ENCODE assay signal across 22 cellular contexts in genomic region chr17:42047343-42047742, GRCh38. TPM values are rescaled to one million over a fixed set of nuclear protein-coding genes. Genes with fewer than 3 reads are reported as not detected.
DNase-seq lines count a peak whose midpoint lies in the region; ATAC-seq, FAIRE-seq and TF ChIP-seq lines count a peak whose summit lies in the region.
"Had no signal": no experiment of that assay in that cellular context is flagged by ENCODE, and none has a peak within 500 bp of the region (broad histone marks: within the 10 kb centered on the region; RNA-seq: fewer than 3 reads in every experiment).

No MANE protein-coding gene starts in this region.

- H3K9me1 ChIP-seq in K562 (ENCODE audit: control insufficient read depth, insufficient read depth, low read length), result no peaks in the 10 kb centered on the region

- H3K9me3 ChIP-seq in HepG2 (ENCODE audit: low read length) (no peaks in the 10 kb centered on the region), right lobe of liver (no peaks in the 10 kb centered on the region), K562 (replicated peaks; ENCODE audit: control insufficient read depth, insufficient read depth, low read depth, low read length) (no peaks in the 10 kb centered on the region)
- H3K9me3 ChIP-seq: A549; BLaER1 treated with 17β-estradiol and CSF1 and Interleukin-3, amounts not matched to agents 10 nM and 100 nM; Caco-2 had no signal

- in situ Hi-C loops in HepG2 (cut with HindIII; ENCODE audit: extremely low pct_ligation_motif_present, low pct_unique_long_range_greater_than_20kb) (no loop called here), K562 (cut with MboI) (no loop called here)

- TF ChIP-seq POLR2A in HepG2 (IDR thresholded peaks at IDR 0.05; ENCODE audit: insufficient read depth in 1 of 2, low read depth in 2 of 2, low read length in 2 of 2) (no peak), right lobe of liver (IDR thresholded peaks at IDR 0.05) (no peak), K562 (conservative IDR thresholded peaks at IDR 0.05) (no peak)

- H3K36me3 ChIP-seq in HepG2 (replicated peaks in 1 of 2; ENCODE audit: control insufficient read depth in 1 of 2, insufficient read depth in 2 of 2, low read length in 2 of 2), result no peaks in the 10 kb centered on the region
- H3K36me3 ChIP-seq in right lobe of liver, result no peaks in the 10 kb centered on the region
- H3K36me3 ChIP-seq in K562 (ENCODE audit: control insufficient read depth, insufficient read depth, low read length), result no peaks in the 10 kb centered on the region
- H3K36me3 ChIP-seq: BLaER1 treated with 17β-estradiol and CSF1 and Interleukin-3, amounts not matched to agents 10 nM and 100 nM had no signal

- no peak overlapping the region for H2AFZ ChIP-seq in HepG2 (ENCODE audit: low read length)
- H2AFZ ChIP-seq in K562 (ENCODE audit: low read depth, low read length), result no peak overlapping the region

- TF ChIP-seq EP300 in HepG2 (IDR thresholded peaks at IDR 0.05; ENCODE audit: low read depth in 2 of 2, low read length in 2 of 2), result no peak
- TF ChIP-seq EP300 in HepG2 (CRISPR knock-in tag; IDR thresholded peaks at IDR 0.05; ENCODE audit: borderline replicate concordance), result no peak
- no peak for TF ChIP-seq EP300 in K562 (IDR thresholded peaks at IDR 0.05; ENCODE audit: low read length)

- TF ChIP-seq RAD21 in HepG2 (CRISPR knock-in tag; IDR thresholded peaks at IDR 0.05), result no peak
- TF ChIP-seq RAD21 in K562 (CRISPR knock-in tag; conservative IDR thresholded peaks at IDR 0.05 in 1 of 2, IDR thresholded peaks at IDR 0.05 in 1 of 2), result no peak

- CTCF ChIA-PET in HepG2 (lab: Yijun Ruan, JAX; ENCODE audit: low intra/inter-chr PET ratio, low total read pairs) (no interaction called here), K562 (lab: Yijun Ruan, JAX; ENCODE audit: low intra/inter-chr PET ratio) (interaction anchor here (0.9 kb wide), 1 partner anchor 19 kb away, joined by 3 read pairs; no protein-coding TSS in a partner anchor)

- 85% methylated on average over 12 of the region's 12 CpGs for WGBS in HepG2 (ENCODE audit: low lambda C conversion rate)
- WGBS in right lobe of liver (ENCODE audit: insufficient coverage, low coverage, low lambda C conversion rate, missing lambda C conversion rate), result 80% methylated on average over 6 of the region's 12 CpGs
- 28% methylated on average over 11 of the region's 12 CpGs for WGBS in K562 (ENCODE audit: insufficient coverage, low coverage, missing lambda C conversion rate)

- FAIRE-seq in HepG2 (lab: Jason Lieb, UNC) (no peak), K562 (lab: Jason Lieb, UNC) (no peak)
- FAIRE-seq: A549, D721Med, G401.6, GM12878, GM12892, GM18507 had no signal

- H3K27me3 ChIP-seq in HepG2 (ENCODE audit: control insufficient read depth in 1 of 2, insufficient read depth in 2 of 2, low read length in 2 of 2) (no peaks in the 10 kb centered on the region), right lobe of liver (no peaks in the 10 kb centered on the region), K562 (ENCODE audit: control insufficient read depth in 2 of 2, insufficient read depth in 2 of 2, low read length in 2 of 2) (peaks cover 0 to 17% of the 10 kb centered on the region in 2 experiments; a peak in 3 of 5 replicates)

- DNase-seq in HepG2 (ENCODE audit: low spot score), result no peak
- no peak for DNase-seq in right lobe of liver
- no peak for DNase-seq in K562 (ENCODE audit: extremely low read depth in 1 of 4, low spot score in 3 of 4)
- DNase-seq: AML-193; Caco-2; Calu3; CD4-positive, alpha-beta T cell; CD8-positive, alpha-beta T cell; DMS79 treated with DMSO at 0.1 percent for 48 hours; GF-D8 had no signal

- H3K4me3 ChIP-seq in HepG2 (replicated peaks in 1 of 3; ENCODE audit: insufficient read depth in 1 of 3, low read depth in 2 of 3, low read length in 3 of 3) (no peak overlapping the region), right lobe of liver (no peak overlapping the region), K562 (no peak overlapping the region)
- H3K4me3 ChIP-seq: A549; BLaER1 treated with 17β-estradiol and CSF1 and Interleukin-3, amounts not matched to agents 10 nM and 100 nM; GM12878 had no signal

- H3K79me2 ChIP-seq in HepG2 (ENCODE audit: insufficient read depth, low read length), result no peaks in the 10 kb centered on the region
- H3K79me2 ChIP-seq in K562 (ENCODE audit: control insufficient read depth, insufficient read depth, low read length), result no peaks in the 10 kb centered on the region

- peaks cover 31% of the 10 kb centered on the region for H3K4me1 ChIP-seq in HepG2 (ENCODE audit: insufficient read depth, low read length)
- H3K4me1 ChIP-seq in right lobe of liver, result peaks cover 0 to 3% (median 0%) of the 10 kb centered on the region in 4 donors
- H3K4me1 ChIP-seq in K562 (replicated peaks in 1 of 2; ENCODE audit: control insufficient read depth in 2 of 2, insufficient read depth in 2 of 2, low read length in 2 of 2), result peaks cover 3 to 18% of the 10 kb centered on the region in 2 experiments; a peak in 3 of 5 replicates

- TF ChIP-seq CTCF in HepG2 (CRISPR knock-in tag; IDR thresholded peaks at IDR 0.05) (no peak), right lobe of liver (IDR thresholded peaks at IDR 0.05) (no peak), K562 (IDR thresholded peaks at IDR 0.05 in 2 of 3, conservative IDR thresholded peaks at IDR 0.05 in 1 of 3; ENCODE audit: insufficient read depth in 2 of 3, low read depth in 1 of 3, low read length in 3 of 3) (no peak)

- POLR2A ChIA-PET in HepG2 (lab: Yijun Ruan, JAX) (no interaction called here), K562 (lab: Yijun Ruan, JAX) (interaction anchor here (0.7 to 2.6 kb wide), 2 partner anchors 30 to 125 kb away, joined by 3 to 9 read pairs; partner anchors contain the start of gene DNAJC7)

- BruUV-seq in HepG2 (replicated peaks; lab: Mats Ljungman, UMichigan), result no TSS peak
- BruUV-seq in K562 (replicated peaks; lab: Mats Ljungman, UMichigan), result no TSS peak

- H3K27ac ChIP-seq in HepG2 (ENCODE audit: extremely low read length, insufficient read depth, low read length), result no peak overlapping the region
- H3K27ac ChIP-seq in right lobe of liver, result no peak overlapping the region
- no peak overlapping the region for H3K27ac ChIP-seq in K562 (ENCODE audit: extremely low read depth, low read depth, low read length)
- H3K27ac ChIP-seq: 22Rv1; A549; BLaER1 treated with 17β-estradiol and CSF1 and Interleukin-3, amounts not matched to agents 10 nM and 100 nM; C4-2B had no signal

- no peak overlapping the region for H3K9ac ChIP-seq in HepG2 (ENCODE audit: insufficient read depth, low read depth, low read length)
- H3K9ac ChIP-seq in K562 (ENCODE audit: insufficient read depth in 1 of 2, low read depth in 2 of 2, low read length in 2 of 2), result no peak overlapping the region
- H3K9ac ChIP-seq: BLaER1 treated with 17β-estradiol and CSF1 and Interleukin-3, amounts not matched to agents 10 nM and 100 nM had no signal

- H4K20me1 ChIP-seq in HepG2 (ENCODE audit: insufficient read depth, low read length), result no peaks in the 10 kb centered on the region
- H4K20me1 ChIP-seq in K562 (replicated peaks; ENCODE audit: control insufficient read depth, insufficient read depth, low read length), result no peaks in the 10 kb centered on the region
- H4K20me1 ChIP-seq: BLaER1 treated with 17β-estradiol and CSF1 and Interleukin-3, amounts not matched to agents 10 nM and 100 nM had no signal

- no peak overlapping the region for H3K4me2 ChIP-seq in HepG2 (ENCODE audit: low read depth, low read length)
- no peak overlapping the region for H3K4me2 ChIP-seq in K562 (ENCODE audit: insufficient read depth, low read length)
- H3K4me2 ChIP-seq: A549; BLaER1 treated with 17β-estradiol and CSF1 and Interleukin-3, amounts not matched to agents 10 nM and 100 nM had no signal

- ATAC-seq in HepG2 (no peak), right lobe of liver (no peak), K562 (no peak), HG02763 (IDR thresholded peaks at IDR 0.05; ENCODE audit: unreplicated experiment) (no peak)
- ATAC-seq: A549; CD8-positive, alpha-beta T cell; GM12878 had no signal

- intact Hi-C loops in HepG2 (cut with micrococcal nuclease; ENCODE audit: unreplicated experiment) (no loop called here), right lobe of liver (cut with DNase I) (no loop called here), K562 (cut with micrococcal nuclease) (no loop called here)

RNA-seq across cellular contexts. Expression of gene C17orf113, which starts 3.1 kb away (rescaled TPM):
- 0.83 and 1.1 TPM in 2 replicates for total RNA-seq in HepG2 (2016; rRNA removed; fragmentation: Illumina TruSeq; extraction: Trizol)
- 0.09 and 0.10 TPM in 2 replicates for total RNA-seq in HepG2 (2016; cell fraction: cytosol; rRNA removed; fragmentation: Illumina TruSeq; extraction: Trizol; ENCODE audit: low read depth)
- total RNA-seq in HepG2 (2016; cell fraction: insoluble cytoplasmic fraction; rRNA removed; fragmentation: Illumina TruSeq; extraction: Trizol), result 0.67 and 0.91 TPM in 2 replicates
- total RNA-seq in HepG2 (2016; cell fraction: membrane; rRNA removed; fragmentation: Illumina TruSeq; extraction: Trizol), result 0.28 and 0.34 TPM in 2 replicates
- total RNA-seq in HepG2 (2016; cell fraction: nucleus; rRNA removed; fragmentation: Illumina TruSeq; extraction: Trizol), result 0.81 TPM in 2 replicates
- polyA plus RNA-seq in HepG2 (2011; rRNA removed), result 0.87 and 1.4 TPM in 2 replicates
- 0.77 and 0.94 TPM in 2 replicates for polyA plus RNA-seq in HepG2 (2011; cell fraction: cytosol; rRNA removed)
- 1.7 and 2.6 TPM in 2 replicates for polyA plus RNA-seq in HepG2 (2011; cell fraction: nucleus; rRNA removed)
- polyA plus RNA-seq in HepG2 (2012), result 0.81 and 0.91 TPM in 2 replicates
- 0.05 TPM in 1 of 2 replicates, not detected in the other for polyA plus RNA-seq in HepG2 (2016; cell fraction: cytosol; fragmentation: Illumina TruSeq; extraction: Trizol; ENCODE audit: low read depth)
- 0.34 and 0.68 TPM in 2 replicates for polyA plus RNA-seq in HepG2 (2016; cell fraction: insoluble cytoplasmic fraction; fragmentation: Illumina TruSeq; extraction: Trizol; ENCODE audit: low read depth)
- 0.08 and 0.13 TPM in 2 replicates for polyA plus RNA-seq in HepG2 (2016; cell fraction: membrane; fragmentation: Illumina TruSeq; extraction: Trizol; ENCODE audit: low read depth)
- polyA plus RNA-seq in HepG2 (2016; cell fraction: nucleus; fragmentation: Illumina TruSeq; extraction: Trizol; ENCODE audit: insufficient read depth, low read depth), result 1.6 and 1.7 TPM in 2 replicates
- 0.56 and 2.3 TPM in 2 replicates for polyA minus RNA-seq in HepG2 (2011; rRNA and poly(A)+ RNA removed; ENCODE audit: low replicate concordance)
- polyA minus RNA-seq in HepG2 (2011; cell fraction: cytosol; rRNA and poly(A)+ RNA removed), result 0.79 and 0.89 TPM in 2 replicates
- polyA minus RNA-seq in HepG2 (2011; cell fraction: nucleus; rRNA and poly(A)+ RNA removed), result 0.77 and 1.1 TPM in 2 replicates
- total RNA-seq in right lobe of liver, result under 1 TPM; 0.06 to 0.42 (median 0.12) TPM
- 0.88 and 2.5 TPM in 2 replicates for total RNA-seq in K562 (2011; cell fraction: chromatin; rRNA removed; ENCODE audit: low replicate concordance)
- total RNA-seq in K562 (2011; cell fraction: nucleolus; rRNA removed), result 1.8 and 2.0 TPM in 2 replicates
- 0.95 and 1.2 TPM in 2 replicates for total RNA-seq in K562 (2011; cell fraction: nucleoplasm; rRNA removed)
- total RNA-seq in K562 (2014; rRNA removed), result 0.78 and 0.86 TPM in 2 replicates
- total RNA-seq in K562 (2014; rRNA removed; fragmentation: Illumina TruSeq; extraction: Trizol), result 0.22 and 0.29 TPM in 2 replicates
- total RNA-seq in K562 (2015; rRNA removed; fragmentation: Illumina TruSeq; extraction: Trizol), result 0.29 and 0.34 TPM in 2 replicates
- 1.1 and 1.2 TPM in 2 replicates for total RNA-seq in K562 (2021)
- 0.49 and 0.55 TPM in 2 replicates for polyA plus RNA-seq in K562 (2011; rRNA removed)
- polyA plus RNA-seq in K562 (2011; cell fraction: cytosol; rRNA removed), result 0.56 and 0.91 TPM in 2 replicates
- polyA plus RNA-seq in K562 (2011; cell fraction: nucleus; rRNA removed), result 0.65 and 1.1 TPM in 2 replicates
- polyA plus RNA-seq in K562 (2012), result 0.86 and 1.8 TPM in 2 replicates
- 0.31 and 0.61 TPM in 2 replicates for polyA plus RNA-seq in K562 (2014; fragmentation: Illumina TruSeq; extraction: Trizol)
- polyA plus RNA-seq in K562 (2014; fragmentation: Nextera tagmentation; extraction: Ambion mirVana), result under 1 TPM; 0.10 to 0.17 TPM
- polyA plus RNA-seq in K562 (2014; rRNA removed), result 0.38 and 0.71 TPM in 2 replicates
- polyA minus RNA-seq in K562 (2011; rRNA and poly(A)+ RNA removed), result 0.09 and 0.35 TPM in 2 replicates
- 0.64 and 0.67 TPM in 2 replicates for polyA minus RNA-seq in K562 (2011; cell fraction: cytosol; rRNA and poly(A)+ RNA removed)
- polyA minus RNA-seq in K562 (2011; cell fraction: nucleus; rRNA and poly(A)+ RNA removed), result 0.22 and 0.27 TPM in 2 replicates
- total RNA-seq: A172 had no signal

RNA-seq across cellular contexts. Expression of gene NKIRAS2, which starts 27.5 kb away (rescaled TPM):
- total RNA-seq in HepG2 (2016; rRNA removed; fragmentation: Illumina TruSeq; extraction: Trizol) (26.8 and 27.9 TPM in 2 replicates), right lobe of liver (10 to 100 TPM; 11.1 to 27.0 (median 12.3) TPM), K562 (2014; rRNA removed) (64.6 and 66.9 TPM in 2 replicates), K562 (2014; rRNA removed; fragmentation: Illumina TruSeq; extraction: Trizol) (17.9 and 18.7 TPM in 2 replicates), K562 (2015; rRNA removed; fragmentation: Illumina TruSeq; extraction: Trizol) (22.1 and 23.1 TPM in 2 replicates), K562 (2021) (37.8 and 45.5 TPM in 2 replicates)
- 17.3 and 18.4 TPM in 2 replicates for total RNA-seq in HepG2 (2016; cell fraction: cytosol; rRNA removed; fragmentation: Illumina TruSeq; extraction: Trizol; ENCODE audit: low read depth)
- total RNA-seq in HepG2 (2016; cell fraction: insoluble cytoplasmic fraction; rRNA removed; fragmentation: Illumina TruSeq; extraction: Trizol), result 21.1 and 25.4 TPM in 2 replicates
- total RNA-seq in HepG2 (2016; cell fraction: membrane; rRNA removed; fragmentation: Illumina TruSeq; extraction: Trizol), result 36.4 and 39.9 TPM in 2 replicates
- total RNA-seq in HepG2 (2016; cell fraction: nucleus; rRNA removed; fragmentation: Illumina TruSeq; extraction: Trizol), result 13.2 and 14.4 TPM in 2 replicates
- polyA plus RNA-seq in HepG2 (2011; rRNA removed) (42.0 and 48.5 TPM in 2 replicates), K562 (2011; rRNA removed) (29.8 and 36.2 TPM in 2 replicates), K562 (2014; fragmentation: Illumina TruSeq; extraction: Trizol) (60.7 and 65.5 TPM in 2 replicates), K562 (2014; fragmentation: Nextera tagmentation; extraction: Ambion mirVana) (10 to 100 TPM; 10.1 to 14.6 TPM), K562 (2014; rRNA removed) (58.7 and 68.6 TPM in 2 replicates)
- polyA plus RNA-seq in HepG2 (2011; cell fraction: cytosol; rRNA removed), result 38.1 and 38.8 TPM in 2 replicates
- 36.5 and 41.2 TPM in 2 replicates for polyA plus RNA-seq in HepG2 (2011; cell fraction: nucleus; rRNA removed)
- 23.6 and 24.0 TPM in 2 replicates for polyA plus RNA-seq in HepG2 (2012)
- polyA plus RNA-seq in HepG2 (2016; cell fraction: cytosol; fragmentation: Illumina TruSeq; extraction: Trizol; ENCODE audit: low read depth), result 15.6 and 18.2 TPM in 2 replicates
- 26.9 and 33.5 TPM in 2 replicates for polyA plus RNA-seq in HepG2 (2016; cell fraction: insoluble cytoplasmic fraction; fragmentation: Illumina TruSeq; extraction: Trizol; ENCODE audit: low read depth)
- 35.0 and 37.3 TPM in 2 replicates for polyA plus RNA-seq in HepG2 (2016; cell fraction: membrane; fragmentation: Illumina TruSeq; extraction: Trizol; ENCODE audit: low read depth)
- 29.9 and 31.9 TPM in 2 replicates for polyA plus RNA-seq in HepG2 (2016; cell fraction: nucleus; fragmentation: Illumina TruSeq; extraction: Trizol; ENCODE audit: insufficient read depth, low read depth)
- 47.3 TPM in 2 replicates for polyA minus RNA-seq in HepG2 (2011; rRNA and poly(A)+ RNA removed; ENCODE audit: low replicate concordance)
- polyA minus RNA-seq in HepG2 (2011; cell fraction: cytosol; rRNA and poly(A)+ RNA removed), result 15.6 and 18.5 TPM in 2 replicates
- 15.3 and 17.8 TPM in 2 replicates for polyA minus RNA-seq in HepG2 (2011; cell fraction: nucleus; rRNA and poly(A)+ RNA removed)
- 17.2 and 40.4 TPM in 2 replicates for total RNA-seq in K562 (2011; cell fraction: chromatin; rRNA removed; ENCODE audit: low replicate concordance)
- 28.6 and 34.4 TPM in 2 replicates for total RNA-seq in K562 (2011; cell fraction: nucleolus; rRNA removed)
- 33.1 and 41.8 TPM in 2 replicates for total RNA-seq in K562 (2011; cell fraction: nucleoplasm; rRNA removed)
- 39.9 and 51.1 TPM in 2 replicates for polyA plus RNA-seq in K562 (2011; cell fraction: cytosol; rRNA removed)
- polyA plus RNA-seq in K562 (2011; cell fraction: nucleus; rRNA removed), result 23.3 and 30.8 TPM in 2 replicates
- polyA plus RNA-seq in K562 (2012), result 35.4 and 103 TPM in 2 replicates
- 18.3 and 23.9 TPM in 2 replicates for polyA minus RNA-seq in K562 (2011; rRNA and poly(A)+ RNA removed)
- polyA minus RNA-seq in K562 (2011; cell fraction: cytosol; rRNA and poly(A)+ RNA removed), result 18.9 and 19.3 TPM in 2 replicates
- 10.6 and 14.3 TPM in 2 replicates for polyA minus RNA-seq in K562 (2011; cell fraction: nucleus; rRNA and poly(A)+ RNA removed)

RNA-seq across cellular contexts. Expression of gene DNAJC7, which starts 30.1 kb away (rescaled TPM):
- total RNA-seq in HepG2 (2016; rRNA removed; fragmentation: Illumina TruSeq; extraction: Trizol) (132 and 179 TPM in 2 replicates), right lobe of liver (10 to 100 TPM; 32.7 to 40.3 (median 35.2) TPM), K562 (2014; rRNA removed) (145 and 157 TPM in 2 replicates), K562 (2014; rRNA removed; fragmentation: Illumina TruSeq; extraction: Trizol) (262 and 288 TPM in 2 replicates), K562 (2015; rRNA removed; fragmentation: Illumina TruSeq; extraction: Trizol) (191 and 206 TPM in 2 replicates), K562 (2021) (149 and 153 TPM in 2 replicates)
- total RNA-seq in HepG2 (2016; cell fraction: cytosol; rRNA removed; fragmentation: Illumina TruSeq; extraction: Trizol; ENCODE audit: low read depth), result 46.7 and 51.0 TPM in 2 replicates
- total RNA-seq in HepG2 (2016; cell fraction: insoluble cytoplasmic fraction; rRNA removed; fragmentation: Illumina TruSeq; extraction: Trizol), result 140 and 190 TPM in 2 replicates
- 65.8 and 75.9 TPM in 2 replicates for total RNA-seq in HepG2 (2016; cell fraction: membrane; rRNA removed; fragmentation: Illumina TruSeq; extraction: Trizol)
- total RNA-seq in HepG2 (2016; cell fraction: nucleus; rRNA removed; fragmentation: Illumina TruSeq; extraction: Trizol), result 79.3 and 85.4 TPM in 2 replicates
- polyA plus RNA-seq in HepG2 (2011; rRNA removed) (47.7 and 54.7 TPM in 2 replicates), K562 (2011; rRNA removed) (75.6 and 120 TPM in 2 replicates), K562 (2014; fragmentation: Illumina TruSeq; extraction: Trizol) (206 and 239 TPM in 2 replicates), K562 (2014; fragmentation: Nextera tagmentation; extraction: Ambion mirVana) (10 to 100 TPM; 85.8 to 94.3 TPM), K562 (2014; rRNA removed) (148 and 173 TPM in 2 replicates)
- 23.0 and 30.1 TPM in 2 replicates for polyA plus RNA-seq in HepG2 (2011; cell fraction: cytosol; rRNA removed)
- polyA plus RNA-seq in HepG2 (2011; cell fraction: nucleus; rRNA removed), result 24.7 and 29.9 TPM in 2 replicates
- 75.2 and 76.1 TPM in 2 replicates for polyA plus RNA-seq in HepG2 (2012)
- 45.0 and 48.2 TPM in 2 replicates for polyA plus RNA-seq in HepG2 (2016; cell fraction: cytosol; fragmentation: Illumina TruSeq; extraction: Trizol; ENCODE audit: low read depth)
- 221 and 228 TPM in 2 replicates for polyA plus RNA-seq in HepG2 (2016; cell fraction: insoluble cytoplasmic fraction; fragmentation: Illumina TruSeq; extraction: Trizol; ENCODE audit: low read depth)
- 64.6 and 70.7 TPM in 2 replicates for polyA plus RNA-seq in HepG2 (2016; cell fraction: membrane; fragmentation: Illumina TruSeq; extraction: Trizol; ENCODE audit: low read depth)
- 97.9 and 98.9 TPM in 2 replicates for polyA plus RNA-seq in HepG2 (2016; cell fraction: nucleus; fragmentation: Illumina TruSeq; extraction: Trizol; ENCODE audit: insufficient read depth, low read depth)
- 61.1 and 62.3 TPM in 2 replicates for polyA minus RNA-seq in HepG2 (2011; rRNA and poly(A)+ RNA removed; ENCODE audit: low replicate concordance)
- 44.7 and 52.7 TPM in 2 replicates for polyA minus RNA-seq in HepG2 (2011; cell fraction: cytosol; rRNA and poly(A)+ RNA removed)
- polyA minus RNA-seq in HepG2 (2011; cell fraction: nucleus; rRNA and poly(A)+ RNA removed), result 116 and 129 TPM in 2 replicates
- 180 and 244 TPM in 2 replicates for total RNA-seq in K562 (2011; cell fraction: chromatin; rRNA removed; ENCODE audit: low replicate concordance)
- total RNA-seq in K562 (2011; cell fraction: nucleolus; rRNA removed), result 111 and 117 TPM in 2 replicates
- 168 and 236 TPM in 2 replicates for total RNA-seq in K562 (2011; cell fraction: nucleoplasm; rRNA removed)
- 29.9 and 31.1 TPM in 2 replicates for polyA plus RNA-seq in K562 (2011; cell fraction: cytosol; rRNA removed)
- polyA plus RNA-seq in K562 (2011; cell fraction: nucleus; rRNA removed), result 49.5 and 50.7 TPM in 2 replicates
- polyA plus RNA-seq in K562 (2012), result 172 and 176 TPM in 2 replicates
- polyA minus RNA-seq in K562 (2011; rRNA and poly(A)+ RNA removed), result 82.6 and 112 TPM in 2 replicates
- polyA minus RNA-seq in K562 (2011; cell fraction: cytosol; rRNA and poly(A)+ RNA removed), result 46.2 and 60.0 TPM in 2 replicates
- polyA minus RNA-seq in K562 (2011; cell fraction: nucleus; rRNA and poly(A)+ RNA removed), result 49.0 and 75.2 TPM in 2 replicates

RNA-seq across cellular contexts. Expression of gene ZNF385C, which starts 50.9 kb away (rescaled TPM):
- total RNA-seq in HepG2 (2016; rRNA removed; fragmentation: Illumina TruSeq; extraction: Trizol) (2.3 TPM in 2 replicates), right lobe of liver (1 to 10 TPM in 1 of 6 experiments, under 1 TPM in 2, not detected in 3; 0.11 to 1.2 (median 0.11) TPM), K562 (2014; rRNA removed) (0.20 TPM in 1 of 2 replicates, not detected in the other), K562 (2014; rRNA removed; fragmentation: Illumina TruSeq; extraction: Trizol) (0.16 and 0.25 TPM in 2 replicates), K562 (2015; rRNA removed; fragmentation: Illumina TruSeq; extraction: Trizol) (0.08 and 0.11 TPM in 2 replicates), K562 (2021) (0.22 and 0.34 TPM in 2 replicates)
- total RNA-seq in HepG2 (2016; cell fraction: cytosol; rRNA removed; fragmentation: Illumina TruSeq; extraction: Trizol; ENCODE audit: low read depth), result 0.40 and 0.71 TPM in 2 replicates
- 1.8 and 2.2 TPM in 2 replicates for total RNA-seq in HepG2 (2016; cell fraction: insoluble cytoplasmic fraction; rRNA removed; fragmentation: Illumina TruSeq; extraction: Trizol)
- 1.9 and 2.0 TPM in 2 replicates for total RNA-seq in HepG2 (2016; cell fraction: membrane; rRNA removed; fragmentation: Illumina TruSeq; extraction: Trizol)
- total RNA-seq in HepG2 (2016; cell fraction: nucleus; rRNA removed; fragmentation: Illumina TruSeq; extraction: Trizol), result 0.97 and 1.3 TPM in 2 replicates
- polyA plus RNA-seq in HepG2 (2011; rRNA removed) (5.8 and 6.1 TPM in 2 replicates), K562 (2011; rRNA removed) (0.35 and 0.42 TPM in 2 replicates), K562 (2014; fragmentation: Illumina TruSeq; extraction: Trizol) (0.28 and 0.29 TPM in 2 replicates), K562 (2014; fragmentation: Nextera tagmentation; extraction: Ambion mirVana) (under 1 TPM; 0.03 to 0.04 TPM), K562 (2014; rRNA removed) (0.15 and 0.74 TPM in 2 replicates)
- polyA plus RNA-seq in HepG2 (2011; cell fraction: cytosol; rRNA removed), result 5.6 and 6.2 TPM in 2 replicates
- 5.3 and 5.6 TPM in 2 replicates for polyA plus RNA-seq in HepG2 (2011; cell fraction: nucleus; rRNA removed)
- polyA plus RNA-seq in HepG2 (2012), result 1.7 and 2.5 TPM in 2 replicates
- 1.2 and 1.3 TPM in 2 replicates for polyA plus RNA-seq in HepG2 (2016; cell fraction: cytosol; fragmentation: Illumina TruSeq; extraction: Trizol; ENCODE audit: low read depth)
- 5.4 TPM in 2 replicates for polyA plus RNA-seq in HepG2 (2016; cell fraction: insoluble cytoplasmic fraction; fragmentation: Illumina TruSeq; extraction: Trizol; ENCODE audit: low read depth)
- polyA plus RNA-seq in HepG2 (2016; cell fraction: membrane; fragmentation: Illumina TruSeq; extraction: Trizol; ENCODE audit: low read depth), result 3.7 and 3.8 TPM in 2 replicates
- polyA plus RNA-seq in HepG2 (2016; cell fraction: nucleus; fragmentation: Illumina TruSeq; extraction: Trizol; ENCODE audit: insufficient read depth, low read depth), result 4.1 and 4.5 TPM in 2 replicates
- polyA minus RNA-seq in HepG2 (2011; rRNA and poly(A)+ RNA removed; ENCODE audit: low replicate concordance), result 0.35 and 3.6 TPM in 2 replicates
- polyA minus RNA-seq in HepG2 (2011; cell fraction: cytosol; rRNA and poly(A)+ RNA removed), result 1.4 and 2.5 TPM in 2 replicates
- polyA minus RNA-seq in HepG2 (2011; cell fraction: nucleus; rRNA and poly(A)+ RNA removed), result 0.52 and 0.99 TPM in 2 replicates
- 0.44 and 0.86 TPM in 2 replicates for total RNA-seq in K562 (2011; cell fraction: chromatin; rRNA removed; ENCODE audit: low replicate concordance)
- total RNA-seq in K562 (2011; cell fraction: nucleolus; rRNA removed), result 0.79 and 0.83 TPM in 2 replicates
- 0.73 and 1.5 TPM in 2 replicates for total RNA-seq in K562 (2011; cell fraction: nucleoplasm; rRNA removed)
- 0.48 and 0.63 TPM in 2 replicates for polyA plus RNA-seq in K562 (2011; cell fraction: cytosol; rRNA removed)
- 0.80 and 0.84 TPM in 2 replicates for polyA plus RNA-seq in K562 (2011; cell fraction: nucleus; rRNA removed)
- polyA plus RNA-seq in K562 (2012), result 0.25 and 1.9 TPM in 2 replicates
- 0.11 and 0.18 TPM in 2 replicates for polyA minus RNA-seq in K562 (2011; rRNA and poly(A)+ RNA removed)
- polyA minus RNA-seq in K562 (2011; cell fraction: cytosol; rRNA and poly(A)+ RNA removed), result not detected in 2 replicates
- polyA minus RNA-seq in K562 (2011; cell fraction: nucleus; rRNA and poly(A)+ RNA removed), result not detected in 2 replicates
- total RNA-seq: A172, GM12878 had no signal
- polyA plus RNA-seq: BJ had no signal

Comparison
In these comparisons a context has a peak if more than half of its experiments do, and no peak if none do; other contexts are left out.
1. Of the 241 proteins assayed by ChIP-seq in both HepG2 and K562: peak only in HepG2: none; only in K562: none; in both: ZKSCAN1; in neither: 240.